23 cellular contexts compared by ENCODE assay signal in genomic region chr4:90190510-90190909, GRCh38.
A peak's percentile ranks its signal among the peaks of the same experiment; 100 is the strongest.
DNase-seq lines count a peak whose midpoint lies in the region; TF ChIP-seq lines count a peak whose summit lies in the region.
"Had no signal": no experiment of that assay in that cellular context is flagged by ENCODE, and none has a peak within 500 bp of the region (broad histone marks: within the 10 kb centered on the region; RNA-seq: fewer than 3 reads in every experiment).

No MANE protein-coding gene starts in this region.

- BruUV-seq in OCI-LY7 (replicated peaks; lab: Mats Ljungman, UMichigan), result no TSS peak

- H3K27ac ChIP-seq in OCI-LY7 (ENCODE audit: low read depth, low read length, poor library complexity, severe bottlenecking), result no peak overlapping the region
- H3K27ac ChIP-seq: BLaER1 treated with 17β-estradiol and CSF1 and Interleukin-3, amounts not matched to agents 10 nM and 100 nM; HL-60; KMS-11; PC-9; SJCRH30 had no signal

- no peak overlapping the region for H2AFZ ChIP-seq in OCI-LY7 (ENCODE audit: low read length)
- H2AFZ ChIP-seq: PC-9 had no signal

- no peak overlapping the region for H3K4me2 ChIP-seq in OCI-LY7 (ENCODE audit: low read length)
- H3K4me2 ChIP-seq: BLaER1 treated with 17β-estradiol and CSF1 and Interleukin-3, amounts not matched to agents 10 nM and 100 nM; KMS-11; PC-9 had no signal

- H3K27me3 ChIP-seq in BE2C, result no peaks in the 10 kb centered on the region
- H3K27me3 ChIP-seq: BLaER1 treated with 17β-estradiol and CSF1 and Interleukin-3, amounts not matched to agents 10 nM and 100 nM; SJCRH30 had no signal

- no peak for TF ChIP-seq CTCF in BE2C (IDR thresholded peaks at IDR 0.05; ENCODE audit: low read depth, low read length)
- TF ChIP-seq CTCF in brain (conservative IDR thresholded peaks at IDR 0.05), result no peak
- no peak for TF ChIP-seq CTCF in OCI-LY7 (conservative IDR thresholded peaks at IDR 0.05; ENCODE audit: low read length)

- no peaks in the 10 kb centered on the region for H3K9me3 Mint-ChIP-seq in brain
- H3K9me3 Mint-ChIP-seq: CD4-positive, alpha-beta T cell; IgD-negative memory B cell had no signal

- POLR2A ChIA-PET in OCI-LY7 (lab: Charles Lee), result no interaction called here

- H3K4me1 Mint-ChIP-seq in brain, result peaks cover 53% of the 10 kb centered on the region
- H3K4me1 Mint-ChIP-seq: T-helper 17 cell had no signal

- no peaks in the 10 kb centered on the region for H4K20me1 ChIP-seq in OCI-LY7 (ENCODE audit: insufficient read depth, low read length)
- H4K20me1 ChIP-seq: BLaER1 treated with 17β-estradiol and CSF1 and Interleukin-3, amounts not matched to agents 10 nM and 100 nM had no signal

- CTCF ChIA-PET in OCI-LY7 (lab: Charles Lee; ENCODE audit: unreplicated experiment), result no interaction called here

- H3K4me1 ChIP-seq in BE2C, result peaks cover 15% of the 10 kb centered on the region
- H3K4me1 ChIP-seq in OCI-LY7 (ENCODE audit: insufficient read depth, low read length, poor library complexity, severe bottlenecking), result no peaks in the 10 kb centered on the region
- H3K4me1 ChIP-seq: SJCRH30 had no signal

- H3K79me2 ChIP-seq in OCI-LY7 (ENCODE audit: insufficient read depth, low read depth, low read length), result no peaks in the 10 kb centered on the region

- peak overlapping the region in 4 of 5 experiments; percentile 8 to 37 (median 30) for H3K27ac Mint-ChIP-seq in brain
- H3K27ac Mint-ChIP-seq: CD4-positive, alpha-beta T cell; IgD-negative memory B cell; T-helper 17 cell had no signal

- H3K9me3 ChIP-seq in BE2C (no peaks in the 10 kb centered on the region), OCI-LY7 (ENCODE audit: low read length) (no peaks in the 10 kb centered on the region)
- H3K9me3 ChIP-seq: BLaER1 treated with 17β-estradiol and CSF1 and Interleukin-3, amounts not matched to agents 10 nM and 100 nM; SJCRH30 had no signal

- H3K36me3 Mint-ChIP-seq in brain, result no peaks in the 10 kb centered on the region

- intact Hi-C loops in OCI-LY7 (cut with micrococcal nuclease; ENCODE audit: unreplicated experiment), result no loop called here

- no peaks in the 10 kb centered on the region for H3K27me3 Mint-ChIP-seq in brain
- H3K27me3 Mint-ChIP-seq: CD4-positive, alpha-beta T cell; IgD-negative memory B cell; T-helper 17 cell had no signal

- H3K4me3 ChIP-seq in BE2C (ENCODE audit: low read depth, low read length) (no peak overlapping the region), OCI-LY7 (ENCODE audit: low read depth, low read length, poor library complexity, severe bottlenecking) (no peak overlapping the region)
- H3K4me3 ChIP-seq: BLaER1 treated with 17β-estradiol and CSF1 and Interleukin-3, amounts not matched to agents 10 nM and 100 nM; PC-9; SJCRH30 had no signal

- H3K4me3 Mint-ChIP-seq in brain, result peak overlapping the region in 1 of 5 experiments; percentile 0
- H3K4me3 Mint-ChIP-seq: CD4-positive, alpha-beta T cell; IgD-negative memory B cell; T-helper 17 cell had no signal

- DNase-seq in NCI-H2171 treated with DMSO at 0.1 percent for 48 hours (lab: John Stamatoyannopoulos, UW) (peak; percentile 66), NCI-H2171 (lab: John Stamatoyannopoulos, UW) (no peak), BE2C (peak; percentile 57), ELF-1 (ENCODE audit: low read depth, low spot score) (peak; percentile 18), OCI-LY7 (ENCODE audit: low spot score) (no peak), ureter (ENCODE audit: low spot score) (no peak)
- DNase-seq in activated naive CD4-positive, alpha-beta T cell (lab: John Stamatoyannopoulos, UW), result no peak
- DNase-seq: CD4-positive, alpha-beta T cell; GF-D8; HCEC 1CT; NCI-H1048; NCI-H1436; NCI-H2029; NCI-H526 treated with DMSO at 0.1 percent for 48 hours; NK-92 treated with Interleukin-12 subunit alpha and Interleukin-12 subunit beta, amount 100 ng/mL, for 24 hours; PC-9; T-helper 17 cell had no signal

- no peaks in the 10 kb centered on the region for H3K9me2 ChIP-seq in OCI-LY7 (ENCODE audit: insufficient read depth, low read length)

- H3K36me3 ChIP-seq in BE2C (no peaks in the 10 kb centered on the region), OCI-LY7 (ENCODE audit: insufficient read depth, low read length) (no peaks in the 10 kb centered on the region)
- H3K36me3 ChIP-seq: BLaER1 treated with 17β-estradiol and CSF1 and Interleukin-3, amounts not matched to agents 10 nM and 100 nM; SJCRH30 had no signal

Comparison
In these comparisons a context has a peak if more than half of its experiments do, and no peak if none do; other contexts are left out.
1. DNase-seq: peak in NCI-H2171 treated with DMSO at 0.1 percent for 48 hours (single experiment), BE2C (single experiment) and ELF-1 (single experiment); none in NCI-H2171 (single experiment), activated naive CD4-positive, alpha-beta T cell (0 of 4), OCI-LY7 (single experiment) and ureter (single experiment).